Comparison of ENCODE assay signal across 17 cellular contexts in the genomic region with DNA sequence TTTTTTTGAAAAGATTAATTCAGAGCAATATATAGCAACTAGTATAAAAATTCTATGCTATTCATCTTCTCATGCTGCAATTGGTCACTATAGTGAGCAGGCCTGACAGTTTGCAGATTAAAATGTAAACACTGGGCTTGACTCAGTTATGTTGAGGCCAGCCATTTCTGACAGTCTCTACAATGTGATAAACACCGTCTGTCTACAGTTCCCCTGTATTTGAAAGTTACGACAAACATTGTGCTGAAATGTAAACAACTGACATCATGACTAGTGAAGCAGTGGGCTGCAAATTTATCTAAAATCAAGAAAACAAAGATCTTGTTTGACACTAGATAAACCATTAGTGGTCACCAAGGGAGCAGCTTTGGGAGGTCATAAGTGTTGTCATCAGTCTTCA.
DNase-seq lines count a peak whose midpoint lies in the region; ATAC-seq, FAIRE-seq and TF ChIP-seq lines count a peak whose summit lies in the region.
"Had no signal": no experiment of that assay in that cellular context is flagged by ENCODE, and none has a peak within 500 bp of the region (broad histone marks: within the 10 kb centered on the region; RNA-seq: fewer than 3 reads in every experiment).

No MANE protein-coding gene starts in this region.

- no TSS peak for BruUV-seq in PC-3 (replicated peaks; lab: Mats Ljungman, UMichigan)

- H3K27ac ChIP-seq in PC-3 (ENCODE audit: low read length) (peak overlapping the region; percentile 73), upper lobe of right lung (no peak overlapping the region), small intestine (ENCODE audit: low read depth in 1 of 2, low read length in 1 of 2) (no peak overlapping the region)

- no peak overlapping the region for H2AFZ ChIP-seq in PC-3 (ENCODE audit: low read length)
- H2AFZ ChIP-seq: GM23338 had no signal

- H3K9me2 ChIP-seq in PC-3 (replicated peaks; ENCODE audit: low read length) = no peaks in the 10 kb centered on the region

- CTCF ChIA-PET in HEK293T (lab: Yijun Ruan, JAX) (no interaction called here), PC-3 (lab: Charles Lee) (no interaction called here)

- peaks cover 0 to 2% of the 10 kb centered on the region in 2 donors for H3K36me3 Mint-ChIP-seq in CD14-positive monocyte
- H3K36me3 Mint-ChIP-seq in nephron progenitor cell (ENCODE audit: low read depth) = peaks cover 4% of the 10 kb centered on the region

- 70 to 87% (median 83%) methylated on average over 2 of the region's 2 CpGs for WGBS in small intestine, 3 donors

- H3K27me3 Mint-ChIP-seq in CD14-positive monocyte (ENCODE audit: low read depth in 3 of 3) = peaks cover 0 to 3% (median 1%) of the 10 kb centered on the region in 3 donors
- no peaks in the 10 kb centered on the region for H3K27me3 Mint-ChIP-seq in nephron progenitor cell (ENCODE audit: low read depth, poor library complexity)
- H3K27me3 Mint-ChIP-seq: CD4-positive, alpha-beta memory T cell; T-cell had no signal

- H3K4me3 Mint-ChIP-seq in CD14-positive monocyte = no peak overlapping the region
- H3K4me3 Mint-ChIP-seq in nephron progenitor cell = no peak overlapping the region
- H3K4me3 Mint-ChIP-seq: CD4-positive, alpha-beta memory T cell; GM23338; HFFc6; T-cell had no signal

- no peak for FAIRE-seq in small intestine (lab: Jason Lieb, UNC)

- no peaks in the 10 kb centered on the region for H3K79me2 ChIP-seq in PC-3 (ENCODE audit: low read length)

- H3K4me1 Mint-ChIP-seq in CD14-positive monocyte (peaks cover 17% of the 10 kb centered on the region), nephron progenitor cell (peaks cover 9% of the 10 kb centered on the region)
- H3K4me1 Mint-ChIP-seq: CD4-positive, alpha-beta memory T cell; GM23338; T-cell had no signal

- H3K4me1 ChIP-seq in PC-3 (ENCODE audit: insufficient read depth, low read length) (peaks cover 18% of the 10 kb centered on the region), upper lobe of right lung (no peaks in the 10 kb centered on the region), small intestine (ENCODE audit: control insufficient read depth in 2 of 2, insufficient read depth in 1 of 2, low read depth in 1 of 2, low read length in 1 of 2) (no peaks in the 10 kb centered on the region)
- H3K4me1 ChIP-seq: BE2C had no signal

- H3K36me3 ChIP-seq in PC-3 (ENCODE audit: low read depth, low read length) = no peaks in the 10 kb centered on the region
- no peaks in the 10 kb centered on the region for H3K36me3 ChIP-seq in upper lobe of right lung
- H3K36me3 ChIP-seq in small intestine (ENCODE audit: control insufficient read depth in 2 of 2, insufficient read depth in 2 of 2, low read length in 2 of 2) = no peaks in the 10 kb centered on the region
- H3K36me3 ChIP-seq: BE2C had no signal

- H3K27ac Mint-ChIP-seq in CD14-positive monocyte (peak overlapping the region in 6 of 7 donors; percentile 16 to 84 (median 52)), nephron progenitor cell (no peak overlapping the region)
- H3K27ac Mint-ChIP-seq: CD4-positive, alpha-beta memory T cell; GM23338; HFFc6; T-cell had no signal

- H3K4me3 ChIP-seq in PC-3 (ENCODE audit: low read length) (no peak overlapping the region), upper lobe of right lung (no peak overlapping the region), small intestine (ENCODE audit: low read depth in 1 of 2, low read length in 2 of 2) (no peak overlapping the region)
- H3K4me3 ChIP-seq: GM23338 had no signal

- peaks cover 0 to 5% (median 0%) of the 10 kb centered on the region in 7 donors for H3K9me3 Mint-ChIP-seq in CD14-positive monocyte
- peaks cover 4% of the 10 kb centered on the region for H3K9me3 Mint-ChIP-seq in nephron progenitor cell
- H3K9me3 Mint-ChIP-seq: GM23338 had no signal

- no peak for TF ChIP-seq CTCF in CD14-positive monocyte (IDR thresholded peaks at IDR 0.05)
- no peak for TF ChIP-seq CTCF in PC-3 (conservative IDR thresholded peaks at IDR 0.05; ENCODE audit: low read depth, low read length)
- no peak for TF ChIP-seq CTCF in nephron progenitor cell (IDR thresholded peaks at IDR 0.05)
- TF ChIP-seq CTCF in upper lobe of right lung (IDR thresholded peaks at IDR 0.05) = no peak

- H3K9me3 ChIP-seq in PC-3 (ENCODE audit: low read length) (no peaks in the 10 kb centered on the region), upper lobe of right lung (no peaks in the 10 kb centered on the region), small intestine (ENCODE audit: control insufficient read depth, low read depth) (no peaks in the 10 kb centered on the region)
- H3K9me3 ChIP-seq: BE2C had no signal

- no peak overlapping the region for H3K9ac ChIP-seq in PC-3 (ENCODE audit: low read length)

- no peaks in the 10 kb centered on the region for H3K27me3 ChIP-seq in PC-3 (ENCODE audit: low read length)
- H3K27me3 ChIP-seq in upper lobe of right lung = no peaks in the 10 kb centered on the region
- no peaks in the 10 kb centered on the region for H3K27me3 ChIP-seq in small intestine (ENCODE audit: control insufficient read depth in 2 of 2, insufficient read depth in 2 of 2, low read length in 2 of 2)
- H3K27me3 ChIP-seq: BE2C had no signal

- intact Hi-C loops in CD14-positive monocyte (cut with micrococcal nuclease) (no loop called here), PC-3 (cut with micrococcal nuclease) (loop anchor here (10.0 kb wide), 2 partner anchors 169 to 221 kb away; no protein-coding TSS in a partner anchor), upper lobe of right lung (cut with DNase I) (no loop called here)

- no peaks in the 10 kb centered on the region for H3F3A ChIP-seq in PC-3 (ENCODE audit: low read length, unreplicated experiment)

- no peaks in the 10 kb centered on the region for H4K20me1 ChIP-seq in PC-3 (ENCODE audit: low read length)

- DNase-seq in CD14-positive monocyte (ENCODE audit: low spot score) (no peak), HEK293T (ENCODE audit: extremely low spot score) (no peak), PC-3 (no peak), iris pigment epithelial cell (ENCODE audit: low read depth) (peak; percentile 41), SW480 (ENCODE audit: low spot score) (no peak), nephron progenitor cell (no peak), upper lobe of right lung (no peak), small intestine (no peak)
- DNase-seq: BE2C; Calu3; CD4-positive, alpha-beta memory T cell; DMS79 treated with DMSO at 0.1 percent for 48 hours; HFFc6; NCI-H2171 treated with DMSO at 0.1 percent for 48 hours; T-cell had no signal

- ATAC-seq in PC-3 (no peak), upper lobe of right lung (no peak)
- ATAC-seq: GM23338, Panc1, T-cell had no signal

- POLR2A ChIA-PET in HEK293T (lab: Yijun Ruan, JAX) = no interaction called here
- POLR2A ChIA-PET in PC-3 (lab: Charles Lee; ENCODE audit: unreplicated experiment) = no interaction called here

- peak overlapping the region; percentile 24 for H3K4me2 ChIP-seq in PC-3 (ENCODE audit: low read length)
- H3K4me2 ChIP-seq: GM23338 had no signal

TF ChIP-seq in HEK293T, 16 proteins besides CTCF, POLR2A, EP300 and RAD21:
- TF ChIP-seq FOXK2 (IDR thresholded peaks at IDR 0.05) = 0 out of 2 replicates have a peak, but pooled peaks have one; percentile 45
- no peak for TF ChIP-seq BHLHE40 (IDR thresholded peaks at IDR 0.05; ENCODE audit: borderline replicate concordance)
- no peak for TF ChIP-seq TARDBP (IDR thresholded peaks at IDR 0.05)
- no peak for TF ChIP-seq HDGF (IDR thresholded peaks at IDR 0.05; ENCODE audit: borderline replicate concordance)
- no peak for TF ChIP-seq ARNT (IDR thresholded peaks at IDR 0.05)
- no peak for TF ChIP-seq CTBP1 (IDR thresholded peaks at IDR 0.05; ENCODE audit: borderline replicate concordance)
- no peak for TF ChIP-seq NFRKB (IDR thresholded peaks at IDR 0.05)
- TF ChIP-seq FOXM1 (IDR thresholded peaks at IDR 0.05; ENCODE audit: borderline replicate concordance) = no peak
